ENCODE assay signal across 1 cellular context in genomic region chr16:75110637-75111513, GRCh38.
TF ChIP-seq lines count a peak whose summit lies in the region.

No MANE protein-coding gene starts in this region.

TF ChIP-seq in K562, 482 proteins besides CTCF, POLR2A, EP300 and RAD21 (continues in another document):
- peak; percentile 89 for TF ChIP-seq MGA (IDR thresholded peaks at IDR 0.05)
- no peak for TF ChIP-seq POU5F1 (IDR thresholded peaks at IDR 0.05; ENCODE audit: borderline replicate concordance, low read depth, low read length, partially characterized antibody)
- TF ChIP-seq ERF (CRISPR knock-in tag; IDR thresholded peaks at IDR 0.05): peak; percentile 24; the same call in 1 of the 2 replicates
- TF ChIP-seq FOXP1 (CRISPR knock-in tag; IDR thresholded peaks at IDR 0.05): 0 out of 2 replicates have a peak, but pooled peaks have one; percentile 13
- TF ChIP-seq KLF16 (IDR thresholded peaks at IDR 0.05): peak; percentile 49
- TF ChIP-seq ZNF134 (CRISPR knock-in tag; conservative IDR thresholded peaks at IDR 0.05): no peak
- TF ChIP-seq TFAP4 (CRISPR knock-in tag; IDR thresholded peaks at IDR 0.05; ENCODE audit: borderline replicate concordance): peak; percentile 98
- TF ChIP-seq, protein P1, sequence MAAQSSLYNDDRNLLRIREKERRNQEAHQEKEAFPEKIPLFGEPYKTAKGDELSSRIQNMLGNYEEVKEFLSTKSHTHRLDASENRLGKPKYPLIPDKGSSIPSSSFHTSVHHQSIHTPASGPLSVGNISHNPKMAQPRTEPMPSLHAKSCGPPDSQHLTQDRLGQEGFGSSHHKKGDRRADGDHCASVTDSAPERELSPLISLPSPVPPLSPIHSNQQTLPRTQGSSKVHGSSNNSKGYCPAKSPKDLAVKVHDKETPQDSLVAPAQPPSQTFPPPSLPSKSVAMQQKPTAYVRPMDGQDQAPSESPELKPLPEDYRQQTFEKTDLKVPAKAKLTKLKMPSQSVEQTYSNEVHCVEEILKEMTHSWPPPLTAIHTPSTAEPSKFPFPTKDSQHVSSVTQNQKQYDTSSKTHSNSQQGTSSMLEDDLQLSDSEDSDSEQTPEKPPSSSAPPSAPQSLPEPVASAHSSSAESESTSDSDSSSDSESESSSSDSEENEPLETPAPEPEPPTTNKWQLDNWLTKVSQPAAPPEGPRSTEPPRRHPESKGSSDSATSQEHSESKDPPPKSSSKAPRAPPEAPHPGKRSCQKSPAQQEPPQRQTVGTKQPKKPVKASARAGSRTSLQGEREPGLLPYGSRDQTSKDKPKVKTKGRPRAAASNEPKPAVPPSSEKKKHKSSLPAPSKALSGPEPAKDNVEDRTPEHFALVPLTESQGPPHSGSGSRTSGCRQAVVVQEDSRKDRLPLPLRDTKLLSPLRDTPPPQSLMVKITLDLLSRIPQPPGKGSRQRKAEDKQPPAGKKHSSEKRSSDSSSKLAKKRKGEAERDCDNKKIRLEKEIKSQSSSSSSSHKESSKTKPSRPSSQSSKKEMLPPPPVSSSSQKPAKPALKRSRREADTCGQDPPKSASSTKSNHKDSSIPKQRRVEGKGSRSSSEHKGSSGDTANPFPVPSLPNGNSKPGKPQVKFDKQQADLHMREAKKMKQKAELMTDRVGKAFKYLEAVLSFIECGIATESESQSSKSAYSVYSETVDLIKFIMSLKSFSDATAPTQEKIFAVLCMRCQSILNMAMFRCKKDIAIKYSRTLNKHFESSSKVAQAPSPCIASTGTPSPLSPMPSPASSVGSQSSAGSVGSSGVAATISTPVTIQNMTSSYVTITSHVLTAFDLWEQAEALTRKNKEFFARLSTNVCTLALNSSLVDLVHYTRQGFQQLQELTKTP (IDR thresholded peaks at IDR 0.05; ENCODE audit: low read depth in 1 of 2, partially characterized antibody in 2 of 2): peak in 1 of 2 experiments; percentile 23
- peak; percentile 86; the same call in 1 of the 2 replicates for TF ChIP-seq MXI1 (IDR thresholded peaks at IDR 0.05; ENCODE audit: low read depth, low read length)
- no peak for TF ChIP-seq HMG20B (CRISPR knock-in tag; IDR thresholded peaks at IDR 0.05)
- TF ChIP-seq FOSL1 (tag; conservative IDR thresholded peaks at IDR 0.05): peak; percentile 36; the same call in 1 of the 2 replicates
- no peak for TF ChIP-seq ZNF217 (CRISPR knock-in tag; IDR thresholded peaks at IDR 0.05)
- TF ChIP-seq ZFP36 (IDR thresholded peaks at IDR 0.05; ENCODE audit: low read depth, low read length, partially characterized antibody): no peak
- TF ChIP-seq YY1 (IDR thresholded peaks at IDR 0.05; ENCODE audit: borderline replicate concordance in 1 of 3, control insufficient read depth in 1 of 3, extremely low read depth in 1 of 3, insufficient read depth in 3 of 3, insufficient read length in 1 of 3, insufficient replicate concordance in 2 of 3, low read depth in 1 of 3, low read length in 2 of 3): peak in 1 of 3 experiments; percentile 27
- TF ChIP-seq THRAP3 (IDR thresholded peaks at IDR 0.05; ENCODE audit: borderline replicate concordance): 0 out of 2 replicates have a peak, but pooled peaks have one; percentile 33
- peak; percentile 65 for TF ChIP-seq VEZF1 (CRISPR knock-in tag; IDR thresholded peaks at IDR 0.05)
- 0 out of 2 replicates have a peak, but pooled peaks have one; percentile 27 for TF ChIP-seq PHF21A (IDR thresholded peaks at IDR 0.05; ENCODE audit: borderline replicate concordance, low read depth)
- no peak for TF ChIP-seq ZNF778 (CRISPR knock-in tag; IDR thresholded peaks at IDR 0.05)
- TF ChIP-seq GTF3C2 (IDR thresholded peaks at IDR 0.05; ENCODE audit: borderline replicate concordance, extremely low read depth, insufficient read length): no peak
- TF ChIP-seq DACH1 (IDR thresholded peaks at IDR 0.05; ENCODE audit: partially characterized antibody): peak; percentile 76
- no peak for TF ChIP-seq U2AF1 (optimal IDR thresholded peaks at IDR 0.05; ENCODE audit: low read depth, low read length)
- TF ChIP-seq, protein P2, sequence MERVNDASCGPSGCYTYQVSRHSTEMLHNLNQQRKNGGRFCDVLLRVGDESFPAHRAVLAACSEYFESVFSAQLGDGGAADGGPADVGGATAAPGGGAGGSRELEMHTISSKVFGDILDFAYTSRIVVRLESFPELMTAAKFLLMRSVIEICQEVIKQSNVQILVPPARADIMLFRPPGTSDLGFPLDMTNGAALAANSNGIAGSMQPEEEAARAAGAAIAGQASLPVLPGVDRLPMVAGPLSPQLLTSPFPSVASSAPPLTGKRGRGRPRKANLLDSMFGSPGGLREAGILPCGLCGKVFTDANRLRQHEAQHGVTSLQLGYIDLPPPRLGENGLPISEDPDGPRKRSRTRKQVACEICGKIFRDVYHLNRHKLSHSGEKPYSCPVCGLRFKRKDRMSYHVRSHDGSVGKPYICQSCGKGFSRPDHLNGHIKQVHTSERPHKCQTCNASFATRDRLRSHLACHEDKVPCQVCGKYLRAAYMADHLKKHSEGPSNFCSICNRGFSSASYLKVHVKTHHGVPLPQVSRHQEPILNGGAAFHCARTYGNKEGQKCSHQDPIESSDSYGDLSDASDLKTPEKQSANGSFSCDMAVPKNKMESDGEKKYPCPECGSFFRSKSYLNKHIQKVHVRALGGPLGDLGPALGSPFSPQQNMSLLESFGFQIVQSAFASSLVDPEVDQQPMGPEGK (CRISPR knock-in tag; IDR thresholded peaks at IDR 0.05; ENCODE audit: borderline replicate concordance): no peak
- TF ChIP-seq HDAC1 (IDR thresholded peaks at IDR 0.05): peak in 1 of 2 experiments; percentile 99; a peak in 2 of 4 replicates
- peak; percentile 94 for TF ChIP-seq HDAC2 (IDR thresholded peaks at IDR 0.05)
- TF ChIP-seq HCFC1 (IDR thresholded peaks at IDR 0.05; ENCODE audit: low read depth, low read length): peak; percentile 36; the same call in 1 of the 2 replicates
- no peak for TF ChIP-seq ATF1 (CRISPR knock-in tag; IDR thresholded peaks at IDR 0.05)
- peak; percentile 75 for TF ChIP-seq ATF1 (tag; IDR thresholded peaks at IDR 0.05)
- TF ChIP-seq CTCFL (IDR thresholded peaks at IDR 0.05; ENCODE audit: borderline replicate concordance, insufficient read depth, low read depth, low read length, poor library complexity, severe bottlenecking): peak; percentile 46
- 0 out of 2 replicates have a peak, but pooled peaks have one; percentile 43 for TF ChIP-seq SOX6 (IDR thresholded peaks at IDR 0.05)
